In the genomic region with DNA sequence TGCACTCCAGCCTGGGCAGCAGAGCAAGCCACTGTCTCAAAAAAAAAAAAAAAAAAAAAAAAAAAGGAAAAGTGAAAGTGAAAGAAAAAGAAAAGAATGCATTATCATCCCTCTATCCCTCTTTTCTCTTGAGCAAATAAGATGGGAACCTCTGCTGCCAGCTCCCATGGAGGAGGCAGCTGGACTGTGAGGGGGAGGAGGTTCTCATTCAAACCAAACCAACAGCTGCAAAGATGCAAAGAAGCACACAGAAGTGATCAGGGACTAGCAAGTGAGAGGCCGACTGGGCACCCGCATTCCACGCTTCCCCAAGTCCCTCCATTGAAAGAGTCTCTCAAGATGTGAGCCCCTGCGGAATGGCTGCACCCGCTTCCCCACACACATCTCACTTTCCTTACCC, we compare ENCODE assay signal across 1 cellular context.
TF ChIP-seq lines count a peak whose summit lies in the region.

No MANE protein-coding gene starts in this region.

TF ChIP-seq in HepG2, 621 proteins besides CTCF, POLR2A, EP300 and RAD21 (continued from another document):
- TF ChIP-seq ZNF644 (CRISPR knock-in tag; IDR thresholded peaks at IDR 0.05; ENCODE audit: low read depth) = no peak
- TF ChIP-seq SNAPC5 (CRISPR knock-in tag; IDR thresholded peaks at IDR 0.05; ENCODE audit: borderline replicate concordance) = no peak
- no peak for TF ChIP-seq GTF3A (CRISPR knock-in tag; conservative IDR thresholded peaks at IDR 0.05)
- TF ChIP-seq, protein P1, sequence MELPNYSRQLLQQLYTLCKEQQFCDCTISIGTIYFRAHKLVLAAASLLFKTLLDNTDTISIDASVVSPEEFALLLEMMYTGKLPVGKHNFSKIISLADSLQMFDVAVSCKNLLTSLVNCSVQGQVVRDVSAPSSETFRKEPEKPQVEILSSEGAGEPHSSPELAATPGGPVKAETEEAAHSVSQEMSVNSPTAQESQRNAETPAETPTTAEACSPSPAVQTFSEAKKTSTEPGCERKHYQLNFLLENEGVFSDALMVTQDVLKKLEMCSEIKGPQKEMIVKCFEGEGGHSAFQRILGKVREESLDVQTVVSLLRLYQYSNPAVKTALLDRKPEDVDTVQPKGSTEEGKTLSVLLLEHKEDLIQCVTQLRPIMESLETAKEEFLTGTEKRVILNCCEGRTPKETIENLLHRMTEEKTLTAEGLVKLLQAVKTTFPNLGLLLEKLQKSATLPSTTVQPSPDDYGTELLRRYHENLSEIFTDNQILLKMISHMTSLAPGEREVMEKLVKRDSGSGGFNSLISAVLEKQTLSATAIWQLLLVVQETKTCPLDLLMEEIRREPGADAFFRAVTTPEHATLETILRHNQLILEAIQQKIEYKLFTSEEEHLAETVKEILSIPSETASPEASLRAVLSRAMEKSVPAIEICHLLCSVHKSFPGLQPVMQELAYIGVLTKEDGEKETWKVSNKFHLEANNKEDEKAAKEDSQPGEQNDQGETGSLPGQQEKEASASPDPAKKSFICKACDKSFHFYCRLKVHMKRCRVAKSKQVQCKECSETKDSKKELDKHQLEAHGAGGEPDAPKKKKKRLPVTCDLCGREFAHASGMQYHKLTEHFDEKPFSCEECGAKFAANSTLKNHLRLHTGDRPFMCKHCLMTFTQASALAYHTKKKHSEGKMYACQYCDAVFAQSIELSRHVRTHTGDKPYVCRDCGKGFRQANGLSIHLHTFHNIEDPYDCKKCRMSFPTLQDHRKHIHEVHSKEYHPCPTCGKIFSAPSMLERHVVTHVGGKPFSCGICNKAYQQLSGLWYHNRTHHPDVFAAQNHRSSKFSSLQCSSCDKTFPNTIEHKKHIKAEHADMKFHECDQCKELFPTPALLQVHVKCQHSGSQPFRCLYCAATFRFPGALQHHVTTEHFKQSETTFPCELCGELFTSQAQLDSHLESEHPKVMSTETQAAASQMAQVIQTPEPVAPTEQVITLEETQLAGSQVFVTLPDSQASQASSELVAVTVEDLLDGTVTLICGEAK (IDR thresholded peaks at IDR 0.05) = no peak
- TF ChIP-seq, protein P1 (CRISPR knock-in tag; IDR thresholded peaks at IDR 0.05) = no peak
- no peak for TF ChIP-seq KDM6A (CRISPR knock-in tag; IDR thresholded peaks at IDR 0.05; ENCODE audit: low read depth)
- no peak for TF ChIP-seq ZNF562 (CRISPR knock-in tag; IDR thresholded peaks at IDR 0.05; ENCODE audit: borderline replicate concordance)
